20 cellular contexts compared by ENCODE assay signal in genomic region chr9:71306134-71306533, GRCh38.
DNase-seq lines count a peak whose midpoint lies in the region; ATAC-seq, FAIRE-seq and TF ChIP-seq lines count a peak whose summit lies in the region.
"Had no signal": no experiment of that assay in that cellular context is flagged by ENCODE, and none has a peak within 500 bp of the region (broad histone marks: within the 10 kb centered on the region; RNA-seq: fewer than 3 reads in every experiment).

No MANE protein-coding gene starts in this region.

- intact Hi-C loops in activated CD4-positive, alpha-beta T cell treated with anti-CD3 and anti-CD28 coated beads, Interleukin-2, amount 10 ng/mL, durations not matched to agents 24 days and 14 days (cut with micrococcal nuclease), result no loop called here

- no peak overlapping the region for H3K27ac ChIP-seq in GM23338 (ENCODE audit: low read depth)
- no peak overlapping the region for H3K27ac ChIP-seq in small intestine (ENCODE audit: low read depth in 1 of 2, low read length in 1 of 2)
- H3K27ac ChIP-seq: coronary artery, left ventricle myocardium inferior, suprapubic skin had no signal

- H3K36me3 Mint-ChIP-seq in GM23338 (ENCODE audit: low read depth), result no peaks in the 10 kb centered on the region
- H3K36me3 Mint-ChIP-seq in activated CD4-positive, alpha-beta T cell treated with anti-CD3 and anti-CD28 coated beads, Interleukin-2, amount 10 ng/mL, durations not matched to agents 24 days and 14 days (ENCODE audit: low read depth), result no peaks in the 10 kb centered on the region
- H3K36me3 Mint-ChIP-seq: activated naive CD4-positive, alpha-beta T cell treated with anti-CD3 and anti-CD28 coated beads, Interleukin-2, amount 10 ng/mL, durations not matched to agents 7 days and 5 days; CD4-positive, CD25-positive, alpha-beta regulatory T cell had no signal

- DNase-seq in GM23338 (ENCODE audit: low spot score), result no peak
- DNase-seq in activated CD4-positive, alpha-beta T cell treated with anti-CD3 and anti-CD28 coated beads, Interleukin-2, amount 10 ng/mL, durations not matched to agents 24 days and 14 days, result no peak
- no peak for DNase-seq in small intestine
- DNase-seq in dermis blood vessel endothelial cell, result no peak
- DNase-seq: activated CD4-positive, alpha-beta T cell treated with anti-CD3 and anti-CD28 coated beads for 36 hours; activated naive CD4-positive, alpha-beta T cell treated with anti-CD3 and anti-CD28 coated beads, Interleukin-2, amount 10 ng/mL, durations not matched to agents 7 days and 5 days; CD4-positive, CD25-positive, alpha-beta regulatory T cell; DMS79; HCEC 1CT; left ventricle myocardium inferior; NCI-H2107; nucleus accumbens; stimulated activated CD4-positive, alpha-beta T cell treated with anti-CD3 and anti-CD28 coated beads, Interleukin-2, amount 100 ng/mL, for 48 hours had no signal

- H3K4me3 Mint-ChIP-seq in GM23338, result no peak overlapping the region
- no peak overlapping the region for H3K4me3 Mint-ChIP-seq in activated CD4-positive, alpha-beta T cell treated with anti-CD3 and anti-CD28 coated beads, Interleukin-2, amount 10 ng/mL, durations not matched to agents 24 days and 14 days
- H3K4me3 Mint-ChIP-seq: activated CD4-positive, alpha-beta T cell treated with anti-CD3 and anti-CD28 coated beads for 36 hours; activated naive CD4-positive, alpha-beta T cell treated with anti-CD3 and anti-CD28 coated beads, Interleukin-2, amount 10 ng/mL, durations not matched to agents 7 days and 5 days; CD4-positive, CD25-positive, alpha-beta regulatory T cell had no signal

- H3K27ac Mint-ChIP-seq in GM23338, result no peak overlapping the region
- no peak overlapping the region for H3K27ac Mint-ChIP-seq in activated CD4-positive, alpha-beta T cell treated with anti-CD3 and anti-CD28 coated beads, Interleukin-2, amount 10 ng/mL, durations not matched to agents 24 days and 14 days
- H3K27ac Mint-ChIP-seq: activated CD4-positive, alpha-beta T cell treated with anti-CD3 and anti-CD28 coated beads for 36 hours; activated naive CD4-positive, alpha-beta T cell treated with anti-CD3 and anti-CD28 coated beads, Interleukin-2, amount 10 ng/mL, durations not matched to agents 7 days and 5 days; CD4-positive, CD25-positive, alpha-beta regulatory T cell had no signal

- H3K9me3 Mint-ChIP-seq in GM23338, result no peaks in the 10 kb centered on the region
- H3K9me3 Mint-ChIP-seq in activated CD4-positive, alpha-beta T cell treated with anti-CD3 and anti-CD28 coated beads, Interleukin-2, amount 10 ng/mL, durations not matched to agents 24 days and 14 days, result no peaks in the 10 kb centered on the region
- H3K9me3 Mint-ChIP-seq: activated naive CD4-positive, alpha-beta T cell treated with anti-CD3 and anti-CD28 coated beads, Interleukin-2, amount 10 ng/mL, durations not matched to agents 7 days and 5 days had no signal

- ATAC-seq in GM18508 (IDR thresholded peaks at IDR 0.05; ENCODE audit: insufficient read depth, unreplicated experiment) (peak; percentile 66), GM19452 (IDR thresholded peaks at IDR 0.05; ENCODE audit: unreplicated experiment) (peak; percentile 41), HG02759 (IDR thresholded peaks at IDR 0.05; ENCODE audit: unreplicated experiment) (peak; percentile 72), HG03432 (IDR thresholded peaks at IDR 0.05; ENCODE audit: unreplicated experiment) (peak; percentile 65), GM23338 (no peak)
- ATAC-seq: activated CD4-positive, alpha-beta T cell treated with anti-CD3 and anti-CD28 coated beads for 36 hours; sciatic nerve had no signal

- no peak overlapping the region for H3K4me2 ChIP-seq in GM23338

- peaks cover 4% of the 10 kb centered on the region; the same call in 2 of the 3 replicates for H3K4me1 Mint-ChIP-seq in GM23338
- no peaks in the 10 kb centered on the region for H3K4me1 Mint-ChIP-seq in activated CD4-positive, alpha-beta T cell treated with anti-CD3 and anti-CD28 coated beads, Interleukin-2, amount 10 ng/mL, durations not matched to agents 24 days and 14 days
- H3K4me1 Mint-ChIP-seq: activated CD4-positive, alpha-beta T cell treated with anti-CD3 and anti-CD28 coated beads for 36 hours; activated naive CD4-positive, alpha-beta T cell treated with anti-CD3 and anti-CD28 coated beads, Interleukin-2, amount 10 ng/mL, durations not matched to agents 7 days and 5 days; CD4-positive, CD25-positive, alpha-beta regulatory T cell had no signal

- H3K36me3 ChIP-seq in GM23338 (ENCODE audit: insufficient read depth), result no peaks in the 10 kb centered on the region
- no peaks in the 10 kb centered on the region for H3K36me3 ChIP-seq in small intestine (ENCODE audit: control insufficient read depth in 2 of 2, insufficient read depth in 2 of 2, low read length in 2 of 2)
- H3K36me3 ChIP-seq: left ventricle myocardium inferior, suprapubic skin had no signal

- peaks cover 4% of the 10 kb centered on the region; the same call in 1 of the 2 replicates for H3K4me1 ChIP-seq in GM23338 (ENCODE audit: insufficient read depth)
- no peaks in the 10 kb centered on the region for H3K4me1 ChIP-seq in small intestine (ENCODE audit: control insufficient read depth in 2 of 2, insufficient read depth in 1 of 2, low read depth in 1 of 2, low read length in 1 of 2)
- H3K4me1 ChIP-seq: left ventricle myocardium inferior, suprapubic skin had no signal

- TF ChIP-seq CTCF in GM23338 (conservative IDR thresholded peaks at IDR 0.05; ENCODE audit: low read depth in 2 of 2), result no peak

- WGBS in small intestine, 3 donors, result 69 to 82% (median 78%) methylated on average over 3 of the region's 3 CpGs

- FAIRE-seq in small intestine (lab: Jason Lieb, UNC), result no peak

- H3K27me3 Mint-ChIP-seq in GM23338 (ENCODE audit: insufficient read depth, low read depth, poor library complexity), result no peaks in the 10 kb centered on the region
- peaks cover 1% of the 10 kb centered on the region for H3K27me3 Mint-ChIP-seq in activated CD4-positive, alpha-beta T cell treated with anti-CD3 and anti-CD28 coated beads, Interleukin-2, amount 10 ng/mL, durations not matched to agents 24 days and 14 days
- H3K27me3 Mint-ChIP-seq: activated naive CD4-positive, alpha-beta T cell treated with anti-CD3 and anti-CD28 coated beads, Interleukin-2, amount 10 ng/mL, durations not matched to agents 7 days and 5 days; CD4-positive, CD25-positive, alpha-beta regulatory T cell had no signal

- no peaks in the 10 kb centered on the region for H3K79me2 ChIP-seq in GM23338 (replicated peaks; ENCODE audit: insufficient read depth)

- no peaks in the 10 kb centered on the region for H3K27me3 ChIP-seq in GM23338 (ENCODE audit: insufficient read depth)
- no peaks in the 10 kb centered on the region for H3K27me3 ChIP-seq in small intestine (ENCODE audit: control insufficient read depth in 2 of 2, insufficient read depth in 2 of 2, low read length in 2 of 2)
- H3K27me3 ChIP-seq: suprapubic skin had no signal

- no peaks in the 10 kb centered on the region for H4K20me1 ChIP-seq in GM23338 (replicated peaks; ENCODE audit: insufficient read depth)

- no peak overlapping the region for H2AFZ ChIP-seq in GM23338

- H3K4me3 ChIP-seq in GM23338 (no peak overlapping the region), small intestine (ENCODE audit: low read depth in 1 of 2, low read length in 2 of 2) (no peak overlapping the region)
- H3K4me3 ChIP-seq: coronary artery, left ventricle myocardium inferior, suprapubic skin had no signal

- no peaks in the 10 kb centered on the region for H3F3A ChIP-seq in GM23338 (replicated peaks; ENCODE audit: low read depth)

- H3K9me3 ChIP-seq in small intestine (ENCODE audit: control insufficient read depth, low read depth), result no peaks in the 10 kb centered on the region
- H3K9me3 ChIP-seq: left ventricle myocardium inferior, suprapubic skin had no signal

- no peaks in the 10 kb centered on the region for H3K9me2 ChIP-seq in GM23338 (ENCODE audit: insufficient read depth)

TF ChIP-seq in GM23338, 12 proteins besides CTCF, POLR2A, EP300 and RAD21 (continues in another document):
- TF ChIP-seq JUNB (IDR thresholded peaks at IDR 0.05; ENCODE audit: unreplicated experiment), result no peak
- TF ChIP-seq ETS1 (IDR thresholded peaks at IDR 0.05), result no peak
- TF ChIP-seq STAT1 (IDR thresholded peaks at IDR 0.05; ENCODE audit: unreplicated experiment), result no peak
- no peak for TF ChIP-seq ZNF114 (CRISPR knock-in tag; IDR thresholded peaks at IDR 0.05)
- TF ChIP-seq ZNF331 (CRISPR knock-in tag; IDR thresholded peaks at IDR 0.05; ENCODE audit: low read depth), result no peak
- no peak for TF ChIP-seq REST (IDR thresholded peaks at IDR 0.05; ENCODE audit: unreplicated experiment)
- no peak for TF ChIP-seq NANOG (IDR thresholded peaks at IDR 0.05; ENCODE audit: borderline replicate concordance)
